In genomic region chr6:149646599-149646998, GRCh38 we compare ENCODE assay signal across 9 cellular contexts. TPM values are rescaled to one million over a fixed set of nuclear protein-coding genes. Genes with fewer than 3 reads are reported as not detected.
DNase-seq lines count a peak whose midpoint lies in the region; ATAC-seq and TF ChIP-seq lines count a peak whose summit lies in the region.
"Had no signal": no experiment of that assay in that cellular context is flagged by ENCODE, and none has a peak within 500 bp of the region (broad histone marks: within the 10 kb centered on the region; RNA-seq: fewer than 3 reads in every experiment).

No MANE protein-coding gene starts in this region.

- H3K27ac Mint-ChIP-seq in activated T-helper 17 cell treated with anti-CD3 and anti-CD28 coated beads, Interleukin-2, amount 50 U/mL, for 72 hours = no peak overlapping the region

- no peaks in the 10 kb centered on the region for H3K9me3 Mint-ChIP-seq in activated T-helper 17 cell treated with anti-CD3 and anti-CD28 coated beads, Interleukin-2, amount 50 U/mL, for 72 hours

- no peak overlapping the region for H3K27ac ChIP-seq in cardiac muscle cell
- no peak overlapping the region for H3K27ac ChIP-seq in suprapubic skin
- H3K27ac ChIP-seq: right atrium auricular region had no signal

- H3K9me3 ChIP-seq in cardiac muscle cell (ENCODE audit: low read depth) = no peaks in the 10 kb centered on the region
- no peaks in the 10 kb centered on the region for H3K9me3 ChIP-seq in suprapubic skin
- H3K9me3 ChIP-seq: right atrium auricular region had no signal

- no peaks in the 10 kb centered on the region for H3K36me3 Mint-ChIP-seq in activated T-helper 17 cell treated with anti-CD3 and anti-CD28 coated beads, Interleukin-2, amount 50 U/mL, for 72 hours (ENCODE audit: low read depth)

- H3K27me3 Mint-ChIP-seq in activated T-helper 17 cell treated with anti-CD3 and anti-CD28 coated beads, Interleukin-2, amount 50 U/mL, for 72 hours = no peaks in the 10 kb centered on the region

- TF ChIP-seq CTCF in cardiac muscle cell (IDR thresholded peaks at IDR 0.05; ENCODE audit: low read depth, low read length) = no peak
- no peak for TF ChIP-seq CTCF in suprapubic skin (IDR thresholded peaks at IDR 0.05)

- 73% methylated on average over 3 of the region's 3 CpGs for WGBS in suprapubic skin

- H3K4me3 Mint-ChIP-seq in activated T-helper 17 cell treated with anti-CD3 and anti-CD28 coated beads, Interleukin-2, amount 50 U/mL, for 72 hours = peak overlapping the region; percentile 96

- no peaks in the 10 kb centered on the region for H3K4me1 ChIP-seq in cardiac muscle cell (ENCODE audit: low read depth)
- peaks cover 28% of the 10 kb centered on the region for H3K4me1 ChIP-seq in suprapubic skin

- peak overlapping the region; percentile 64 for H3K4me3 ChIP-seq in cardiac muscle cell
- peak overlapping the region; percentile 77 for H3K4me3 ChIP-seq in iPS-11a (ENCODE audit: low read depth, low read length)
- H3K4me3 ChIP-seq in suprapubic skin = peak overlapping the region; percentile 86

- no peak for TF ChIP-seq EP300 in suprapubic skin (IDR thresholded peaks at IDR 0.05)

- H3K27me3 ChIP-seq in cardiac muscle cell (no peaks in the 10 kb centered on the region), suprapubic skin (no peaks in the 10 kb centered on the region)
- H3K27me3 ChIP-seq: right atrium auricular region had no signal

- no peaks in the 10 kb centered on the region for H3K36me3 ChIP-seq in cardiac muscle cell
- no peaks in the 10 kb centered on the region for H3K36me3 ChIP-seq in suprapubic skin
- H3K36me3 ChIP-seq: right atrium auricular region had no signal

- ATAC-seq in Right ventricle myocardium superior (ENCODE audit: poor library complexity) = no peak
- no peak for ATAC-seq in activated T-helper 17 cell treated with anti-CD3 and anti-CD28 coated beads, Interleukin-2, amount 50 U/mL, for 72 hours (replicated peaks)

- DNase-seq in cardiac muscle cell (ENCODE audit: low read depth in 1 of 2, low spot score in 1 of 2) (no peak), Right ventricle myocardium superior (no peak), suprapubic skin (ENCODE audit: low spot score in 2 of 2) (no peak), NCI-H1436 (lab: John Stamatoyannopoulos, UW) (no peak), NCI-H1436 treated with DMSO at 0.1 percent for 48 hours (lab: John Stamatoyannopoulos, UW) (no peak), cerebellar nuclear complex (lab: John Stamatoyannopoulos, UW) (no peak)

- no peak for TF ChIP-seq POLR2A in suprapubic skin (IDR thresholded peaks at IDR 0.05)

- H3K4me1 Mint-ChIP-seq in activated T-helper 17 cell treated with anti-CD3 and anti-CD28 coated beads, Interleukin-2, amount 50 U/mL, for 72 hours = peaks cover 14% of the 10 kb centered on the region

- intact Hi-C loops in Right ventricle myocardium superior (cut with DNase I) = loop anchor here (5.0 kb wide), 1 partner anchor 79 kb away; the partner anchor contains the start of gene GINM1

RNA-seq across cellular contexts. Expression of gene KATNA1, which starts 1.9 kb away (rescaled TPM):
- total RNA-seq in cardiac muscle cell (11.5 and 16.1 TPM in 2 replicates), Right ventricle myocardium superior (12.0 TPM), suprapubic skin (10 to 100 TPM; 11.7 to 34.4 (median 16.7) TPM)
- polyA plus RNA-seq in cardiac muscle cell = 22.5 and 34.9 TPM in 2 replicates
- 10 to 100 TPM; 12.3 to 18.8 TPM for total RNA-seq in activated T-helper 17 cell treated with anti-CD3 and anti-CD28 coated beads, Interleukin-2, amount 50 U/mL, for 72 hours
